16 cellular contexts compared by ENCODE assay signal in the genomic region with DNA sequence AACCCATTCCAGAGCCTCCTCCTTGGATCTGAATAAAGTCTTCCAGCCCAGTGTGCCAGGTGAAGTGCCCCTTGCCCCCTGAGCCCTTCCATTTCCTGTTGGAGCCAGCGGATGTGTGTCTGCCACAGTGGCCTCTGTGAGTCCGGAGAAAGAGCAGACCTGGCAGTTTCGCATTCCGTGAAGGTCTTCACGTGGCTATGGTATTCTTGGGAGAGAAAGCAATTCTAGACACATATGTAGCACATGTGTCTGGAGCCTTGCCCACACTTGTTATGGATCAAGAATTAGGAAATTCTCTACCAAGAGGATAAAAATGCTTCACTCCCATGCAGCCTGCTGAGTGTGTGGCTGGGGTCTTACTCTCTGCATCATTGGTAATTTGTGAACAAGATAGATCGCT.
DNase-seq lines count a peak whose midpoint lies in the region; ATAC-seq and TF ChIP-seq lines count a peak whose summit lies in the region.
"Had no signal": no experiment of that assay in that cellular context is flagged by ENCODE, and none has a peak within 500 bp of the region (broad histone marks: within the 10 kb centered on the region; RNA-seq: fewer than 3 reads in every experiment).

No MANE protein-coding gene starts in this region.

- no peak overlapping the region for H2AFZ ChIP-seq in osteoblast (ENCODE audit: low read length)
- H2AFZ ChIP-seq: GM23248 had no signal

- H3K4me1 ChIP-seq in RWPE2 (ENCODE audit: insufficient read depth, poor library complexity, severe bottlenecking) (peaks cover 7% of the 10 kb centered on the region), tibial artery (peaks cover 0 to 37% (median 12%) of the 10 kb centered on the region in 4 donors), osteoblast (ENCODE audit: insufficient read depth, low read length) (peaks cover 11% of the 10 kb centered on the region)
- H3K4me1 ChIP-seq: SJCRH30 had no signal

- H3K9me3 ChIP-seq in RWPE2 (ENCODE audit: severe bottlenecking) (no peaks in the 10 kb centered on the region), tibial artery (no peaks in the 10 kb centered on the region), osteoblast (ENCODE audit: low read depth, low read length) (no peaks in the 10 kb centered on the region)
- H3K9me3 ChIP-seq: MG63, SJCRH30 had no signal

- no peak overlapping the region for H3K4me2 ChIP-seq in osteoblast (ENCODE audit: insufficient read depth, low read length)

- H3K27ac ChIP-seq in RWPE2 (ENCODE audit: poor library complexity, severe bottlenecking) (peak overlapping the region; percentile 28), tibial artery (peak overlapping the region; percentile 63 to 74), osteoblast (ENCODE audit: low read depth, low read length) (no peak overlapping the region)
- H3K27ac ChIP-seq: SJCRH30 had no signal

- ATAC-seq in RWPE2 (ENCODE audit: low read depth) (no peak), HG03378 (IDR thresholded peaks at IDR 0.05; ENCODE audit: unreplicated experiment) (no peak)
- ATAC-seq: HepG2 had no signal

- peak; percentile 6 for DNase-seq in GM03348 (ENCODE audit: low spot score)
- no peak for DNase-seq in RWPE2 (ENCODE audit: low spot score)
- peak; percentile 7 for DNase-seq in fibroblast of peridontal ligament (ENCODE audit: extremely low read depth)
- DNase-seq in tibial artery = no peak
- DNase-seq in osteoblast (ENCODE audit: insufficient read length, low spot score, missing footprints) = no peak
- DNase-seq in HuH-7.5 (ENCODE audit: low spot score) = no peak
- DNase-seq: AML-193; Calu3; CD4-positive, alpha-beta T cell; NCI-H1105 treated with DMSO at 0.1 percent for 48 hours; NCI-H187; SJCRH30 had no signal

- H3K36me3 ChIP-seq in RWPE2 (ENCODE audit: low read depth) (no peaks in the 10 kb centered on the region), tibial artery (no peaks in the 10 kb centered on the region), osteoblast (ENCODE audit: insufficient read depth, low read length) (no peaks in the 10 kb centered on the region)
- H3K36me3 ChIP-seq: MG63, SJCRH30 had no signal

- H3K27me3 ChIP-seq in RWPE2 (ENCODE audit: insufficient read depth, poor library complexity, severe bottlenecking) (no peaks in the 10 kb centered on the region), tibial artery (no peaks in the 10 kb centered on the region), osteoblast (ENCODE audit: insufficient read depth, low read length) (peaks cover 28% of the 10 kb centered on the region)
- H3K27me3 ChIP-seq: MG63 had no signal

- intact Hi-C loops in tibial artery (cut with DNase I; ENCODE audit: low total_unique reads) = no loop called here

- H3K79me2 ChIP-seq in osteoblast (ENCODE audit: insufficient read depth, low read length) = no peaks in the 10 kb centered on the region

- TF ChIP-seq CTCF in RWPE2 (IDR thresholded peaks at IDR 0.05; ENCODE audit: poor library complexity, severe bottlenecking) (no peak), tibial artery (IDR thresholded peaks at IDR 0.05) (no peak), osteoblast (IDR thresholded peaks at IDR 0.05; ENCODE audit: extremely low read depth, low read depth, low read length) (no peak)

- H3K4me3 ChIP-seq in RWPE2 (ENCODE audit: severe bottlenecking) (no peak overlapping the region), tibial artery (no peak overlapping the region), osteoblast (ENCODE audit: insufficient read depth, low read length) (no peak overlapping the region)
- H3K4me3 ChIP-seq: GM23248, MG63, SJCRH30 had no signal

- no peaks in the 10 kb centered on the region for H4K20me1 ChIP-seq in osteoblast (ENCODE audit: insufficient read depth, low read length)

Comparison
In these comparisons a context has a peak if more than half of its experiments do, and no peak if none do; other contexts are left out.
1. DNase-seq: peak in GM03348 (single experiment) and fibroblast of peridontal ligament (single experiment); none in RWPE2 (single experiment), tibial artery (0 of 2), osteoblast (single experiment) and HuH-7.5 (single experiment).